ENCODE assay signal across 1 cellular context in the genomic region with DNA sequence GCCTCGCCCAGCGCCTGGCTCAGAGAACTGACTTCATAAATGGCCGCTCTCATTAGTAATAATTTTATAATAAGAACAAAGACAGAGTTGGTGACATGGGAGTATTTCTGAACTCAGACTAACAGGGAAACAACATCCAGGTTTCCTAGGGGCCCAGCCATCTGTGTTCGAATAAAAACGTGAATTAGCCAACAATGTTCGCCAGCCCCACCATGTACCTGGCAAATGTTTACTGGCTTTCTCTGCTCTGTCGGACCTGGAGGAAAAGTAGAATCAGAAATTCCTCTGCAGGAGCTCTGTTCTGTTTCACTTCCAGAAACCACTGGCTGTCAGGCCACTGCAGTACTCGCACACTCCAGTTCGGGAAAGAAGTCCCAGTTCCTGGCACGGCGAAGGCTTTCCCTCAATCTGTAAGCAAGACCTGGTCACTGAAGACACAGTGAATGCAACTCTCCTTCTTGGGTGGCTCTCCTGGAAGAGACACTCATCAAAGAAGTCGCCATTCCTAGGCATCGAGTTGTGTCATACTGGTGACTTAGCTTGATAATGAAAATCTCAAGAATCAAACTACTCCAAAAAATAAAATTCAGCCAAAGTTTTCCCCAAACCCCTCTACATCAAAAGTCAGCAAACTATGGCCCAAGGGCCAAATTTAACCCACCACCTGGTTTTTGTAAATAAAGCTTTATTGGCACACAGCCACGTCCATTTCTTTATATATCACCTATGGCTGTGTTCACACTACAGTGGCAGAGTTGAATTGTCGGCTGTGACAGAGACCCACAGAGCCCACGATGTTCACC.
TF ChIP-seq lines count a peak whose summit lies in the region.

No MANE protein-coding gene starts in this region.

TF ChIP-seq in K562, 482 proteins besides CTCF, POLR2A, EP300 and RAD21:
- TF ChIP-seq, protein P1, sequence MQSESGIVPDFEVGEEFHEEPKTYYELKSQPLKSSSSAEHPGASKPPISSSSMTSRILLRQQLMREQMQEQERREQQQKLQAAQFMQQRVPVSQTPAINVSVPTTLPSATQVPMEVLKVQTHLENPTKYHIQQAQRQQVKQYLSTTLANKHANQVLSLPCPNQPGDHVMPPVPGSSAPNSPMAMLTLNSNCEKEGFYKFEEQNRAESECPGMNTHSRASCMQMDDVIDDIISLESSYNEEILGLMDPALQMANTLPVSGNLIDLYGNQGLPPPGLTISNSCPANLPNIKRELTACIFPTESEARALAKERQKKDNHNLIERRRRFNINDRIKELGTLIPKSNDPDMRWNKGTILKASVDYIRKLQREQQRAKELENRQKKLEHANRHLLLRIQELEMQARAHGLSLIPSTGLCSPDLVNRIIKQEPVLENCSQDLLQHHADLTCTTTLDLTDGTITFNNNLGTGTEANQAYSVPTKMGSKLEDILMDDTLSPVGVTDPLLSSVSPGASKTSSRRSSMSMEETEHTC (IDR thresholded peaks at IDR 0.05): no peak
- TF ChIP-seq IRF2 (CRISPR knock-in tag; IDR thresholded peaks at IDR 0.05) (no peak), ZFP1 (CRISPR knock-in tag; IDR thresholded peaks at IDR 0.05) (no peak), MIER1 (IDR thresholded peaks at IDR 0.05; ENCODE audit: low read depth) (no peak), FOXM1 (IDR thresholded peaks at IDR 0.05; ENCODE audit: low read depth) (no peak), FOXM1 (CRISPR knock-in tag; IDR thresholded peaks at IDR 0.05; ENCODE audit: low read depth) (no peak), HNRNPH1 (optimal IDR thresholded peaks at IDR 0.05; ENCODE audit: low read depth, low read length) (no peak)
- TF ChIP-seq, protein P2, sequence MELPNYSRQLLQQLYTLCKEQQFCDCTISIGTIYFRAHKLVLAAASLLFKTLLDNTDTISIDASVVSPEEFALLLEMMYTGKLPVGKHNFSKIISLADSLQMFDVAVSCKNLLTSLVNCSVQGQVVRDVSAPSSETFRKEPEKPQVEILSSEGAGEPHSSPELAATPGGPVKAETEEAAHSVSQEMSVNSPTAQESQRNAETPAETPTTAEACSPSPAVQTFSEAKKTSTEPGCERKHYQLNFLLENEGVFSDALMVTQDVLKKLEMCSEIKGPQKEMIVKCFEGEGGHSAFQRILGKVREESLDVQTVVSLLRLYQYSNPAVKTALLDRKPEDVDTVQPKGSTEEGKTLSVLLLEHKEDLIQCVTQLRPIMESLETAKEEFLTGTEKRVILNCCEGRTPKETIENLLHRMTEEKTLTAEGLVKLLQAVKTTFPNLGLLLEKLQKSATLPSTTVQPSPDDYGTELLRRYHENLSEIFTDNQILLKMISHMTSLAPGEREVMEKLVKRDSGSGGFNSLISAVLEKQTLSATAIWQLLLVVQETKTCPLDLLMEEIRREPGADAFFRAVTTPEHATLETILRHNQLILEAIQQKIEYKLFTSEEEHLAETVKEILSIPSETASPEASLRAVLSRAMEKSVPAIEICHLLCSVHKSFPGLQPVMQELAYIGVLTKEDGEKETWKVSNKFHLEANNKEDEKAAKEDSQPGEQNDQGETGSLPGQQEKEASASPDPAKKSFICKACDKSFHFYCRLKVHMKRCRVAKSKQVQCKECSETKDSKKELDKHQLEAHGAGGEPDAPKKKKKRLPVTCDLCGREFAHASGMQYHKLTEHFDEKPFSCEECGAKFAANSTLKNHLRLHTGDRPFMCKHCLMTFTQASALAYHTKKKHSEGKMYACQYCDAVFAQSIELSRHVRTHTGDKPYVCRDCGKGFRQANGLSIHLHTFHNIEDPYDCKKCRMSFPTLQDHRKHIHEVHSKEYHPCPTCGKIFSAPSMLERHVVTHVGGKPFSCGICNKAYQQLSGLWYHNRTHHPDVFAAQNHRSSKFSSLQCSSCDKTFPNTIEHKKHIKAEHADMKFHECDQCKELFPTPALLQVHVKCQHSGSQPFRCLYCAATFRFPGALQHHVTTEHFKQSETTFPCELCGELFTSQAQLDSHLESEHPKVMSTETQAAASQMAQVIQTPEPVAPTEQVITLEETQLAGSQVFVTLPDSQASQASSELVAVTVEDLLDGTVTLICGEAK (IDR thresholded peaks at IDR 0.05): peak; percentile 70
- TF ChIP-seq, protein P2 (CRISPR knock-in tag; IDR thresholded peaks at IDR 0.05): no peak
